Comparison of ENCODE assay signal across 22 cellular contexts in the genomic region with DNA sequence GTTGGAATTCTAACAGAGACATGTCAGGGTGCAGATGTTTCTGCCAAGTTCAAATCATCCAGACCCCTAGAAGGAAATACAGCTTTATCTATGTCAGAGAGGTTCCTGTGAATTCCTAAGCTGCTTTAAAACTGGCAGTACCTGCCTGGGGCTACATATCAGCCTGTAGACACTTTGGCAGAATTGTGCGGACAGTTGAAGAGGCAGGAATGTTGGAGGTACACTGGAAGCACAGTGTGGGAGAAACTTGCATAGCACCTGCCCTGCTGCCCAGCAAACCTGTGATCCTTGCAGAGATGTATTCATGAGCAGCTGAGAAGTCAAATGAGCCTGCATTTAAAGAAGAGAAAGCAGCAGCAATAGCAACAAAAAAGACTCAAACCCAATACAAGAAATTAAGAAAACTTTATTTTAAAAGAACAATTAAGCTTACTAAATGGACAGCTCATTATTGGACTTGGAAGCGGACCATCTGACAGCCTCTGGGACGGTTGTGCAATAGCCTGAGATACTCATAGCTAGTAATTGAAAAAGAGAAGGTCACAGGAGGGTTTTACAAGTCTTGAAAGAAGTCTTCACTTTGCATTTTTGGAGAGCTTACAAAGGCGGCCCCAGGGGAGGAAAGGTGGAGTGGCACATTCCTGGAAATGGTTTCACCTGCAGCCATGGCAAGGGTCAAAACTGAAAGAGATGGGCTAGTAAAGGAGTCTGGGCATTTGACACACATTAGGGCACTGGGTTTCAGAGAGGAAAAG.
A peak's percentile ranks its signal among the peaks of the same experiment; 100 is the strongest.
DNase-seq lines count a peak whose midpoint lies in the region; ATAC-seq and TF ChIP-seq lines count a peak whose summit lies in the region.
"Had no signal": no experiment of that assay in that cellular context is flagged by ENCODE, and none has a peak within 500 bp of the region (broad histone marks: within the 10 kb centered on the region; RNA-seq: fewer than 3 reads in every experiment).

No MANE protein-coding gene starts in this region.

- H3K4me1 Mint-ChIP-seq in H9, result peaks cover 24 to 28% of the 10 kb centered on the region in 2 experiments
- H3K4me1 Mint-ChIP-seq: activated CD4-positive, alpha-beta memory T cell treated with anti-CD3 and anti-CD28 coated beads, Interleukin-2, amount 10 ng/mL, durations not matched to agents 7 days and 5 days; naive thymus-derived CD4-positive, alpha-beta T cell had no signal

- no peak overlapping the region for H3K4me2 ChIP-seq in H9 (ENCODE audit: insufficient read depth, insufficient read length, low read length)

- H3K9me3 Mint-ChIP-seq in H9, result no peaks in the 10 kb centered on the region; a peak in 1 of 5 replicates
- H3K9me3 Mint-ChIP-seq in activated naive CD4-positive, alpha-beta T cell treated with anti-CD3 and anti-CD28 coated beads, Interleukin-2, amount 50 U/mL, for 72 hours, result peaks cover 7 to 17% of the 10 kb centered on the region in 2 donors
- H3K9me3 Mint-ChIP-seq: activated T-cell treated with anti-CD3 and anti-CD28 coated beads, Interleukin-2, amount 50 U/mL, for 4 hours had no signal

- H3K4ac ChIP-seq in H9 (ENCODE audit: low read depth, low read length), result no peak overlapping the region

- no peaks in the 10 kb centered on the region for H3K36me3 ChIP-seq in RWPE2 (ENCODE audit: low read depth)
- H3K36me3 ChIP-seq: spleen, thyroid gland had no signal

- no peak overlapping the region for H3K9ac ChIP-seq in H9 (ENCODE audit: extremely low read depth, insufficient read length, low read length)

- DNase-seq in H9 (no peak), RWPE2 (ENCODE audit: low spot score) (no peak), fibroblast of villous mesenchyme (ENCODE audit: low read depth) (peak; percentile 47), sciatic nerve (ENCODE audit: low spot score) (peak; percentile 63), LoVo (ENCODE audit: low spot score) (no peak)
- DNase-seq in activated naive CD4-positive, alpha-beta T cell treated with anti-CD3 and anti-CD28 coated beads, Interleukin-2, amount 50 U/mL, for 72 hours (ENCODE audit: low spot score in 2 of 2), result no peak
- DNase-seq: activated CD4-positive, alpha-beta memory T cell treated with anti-CD3 and anti-CD28 coated beads, Interleukin-2, amount 10 ng/mL, durations not matched to agents 7 days and 5 days; activated T-cell treated with anti-CD3 and anti-CD28 coated beads, Interleukin-2, amount 50 U/mL, for 4 hours; C1 segment of cervical spinal cord; DMS153; effector memory CD4-positive, alpha-beta T cell; foreskin melanocyte; Karpas-422; naive thymus-derived CD4-positive, alpha-beta T cell; NCI-H1436; NK-92 treated with Interleukin-12 subunit alpha and Interleukin-12 subunit beta, amount 100 ng/mL, for 24 hours; posterior cingulate gyrus; spleen; thyroid gland had no signal

- intact Hi-C loops in sciatic nerve (cut with DNase I), result no loop called here

- H3K9me3 ChIP-seq in H9 (ENCODE audit: control insufficient read depth, low read depth, low read length), result no peaks in the 10 kb centered on the region
- no peaks in the 10 kb centered on the region for H3K9me3 ChIP-seq in RWPE2 (ENCODE audit: severe bottlenecking)
- H3K9me3 ChIP-seq: thyroid gland had no signal

- no peak overlapping the region for H2AK5ac ChIP-seq in H9 (ENCODE audit: insufficient read length, low read length)

- ATAC-seq in RWPE2 (ENCODE audit: low read depth), result peak; percentile 44; the same call in 2 of the 3 replicates
- peak; percentile 89 for ATAC-seq in sciatic nerve
- no peak for ATAC-seq in GM18909 (IDR thresholded peaks at IDR 0.05; ENCODE audit: poor library complexity, unreplicated experiment)
- ATAC-seq in activated naive CD4-positive, alpha-beta T cell treated with anti-CD3 and anti-CD28 coated beads, Interleukin-2, amount 50 U/mL, for 72 hours, result no peak
- ATAC-seq: activated T-cell treated with anti-CD3 and anti-CD28 coated beads, Interleukin-2, amount 50 U/mL, for 4 hours; naive thymus-derived CD4-positive, alpha-beta T cell had no signal

- H3K23ac ChIP-seq in H9 (ENCODE audit: insufficient read length, low read depth, low read length), result no peak overlapping the region

- H3K4me1 ChIP-seq in H9 (ENCODE audit: insufficient read depth, low read length) (peaks cover 3% of the 10 kb centered on the region; the same call in 1 of the 2 replicates), RWPE2 (ENCODE audit: insufficient read depth, poor library complexity, severe bottlenecking) (peaks cover 26% of the 10 kb centered on the region)
- H3K4me1 ChIP-seq: spleen, thyroid gland had no signal

- no peaks in the 10 kb centered on the region for H3K36me3 Mint-ChIP-seq in H9 (ENCODE audit: insufficient read depth in 1 of 3, low read depth in 3 of 3)
- H3K36me3 Mint-ChIP-seq in activated naive CD4-positive, alpha-beta T cell treated with anti-CD3 and anti-CD28 coated beads, Interleukin-2, amount 50 U/mL, for 72 hours, result no peaks in the 10 kb centered on the region
- H3K36me3 Mint-ChIP-seq: activated naive CD8-positive, alpha-beta T cell; naive thymus-derived CD4-positive, alpha-beta T cell had no signal

- no peak overlapping the region for H4K91ac ChIP-seq in H9 (ENCODE audit: insufficient read length, low read depth, low read length)

- no peak overlapping the region for H2BK20ac ChIP-seq in H9 (ENCODE audit: low read depth, low read length, poor library complexity, severe bottlenecking)

- H3K56ac ChIP-seq in H9 (ENCODE audit: insufficient read length, low read depth, low read length), result no peak overlapping the region

- peak overlapping the region in 1 of 2 experiments; percentile 9; a peak in 1 of 5 replicates for H3K4me3 Mint-ChIP-seq in H9
- H3K4me3 Mint-ChIP-seq: activated CD4-positive, alpha-beta memory T cell treated with anti-CD3 and anti-CD28 coated beads, Interleukin-2, amount 10 ng/mL, durations not matched to agents 7 days and 5 days; activated naive CD8-positive, alpha-beta T cell; activated T-cell treated with anti-CD3 and anti-CD28 coated beads, Interleukin-2, amount 50 U/mL, for 4 hours; naive thymus-derived CD4-positive, alpha-beta T cell had no signal

- no peak for TF ChIP-seq CTCF in H9 (conservative IDR thresholded peaks at IDR 0.05)
- TF ChIP-seq CTCF in RWPE2 (IDR thresholded peaks at IDR 0.05; ENCODE audit: poor library complexity, severe bottlenecking), result no peak
- no peak for TF ChIP-seq CTCF in fibroblast of villous mesenchyme (IDR thresholded peaks at IDR 0.05; ENCODE audit: insufficient read depth, low read depth, low read length)

- no peak overlapping the region for H3K27ac ChIP-seq in H9 (ENCODE audit: insufficient read length, low read depth, low read length)
- peak overlapping the region; percentile 19 for H3K27ac ChIP-seq in RWPE2 (ENCODE audit: poor library complexity, severe bottlenecking)
- H3K27ac ChIP-seq: spleen, thyroid gland, VCaP had no signal

- H3K4me3 ChIP-seq in RWPE2 (ENCODE audit: severe bottlenecking) (no peak overlapping the region), fibroblast of villous mesenchyme (ENCODE audit: low read depth, low read length) (no peak overlapping the region)
- H3K4me3 ChIP-seq: spleen, thyroid gland had no signal

- H2BK12ac ChIP-seq in H9 (ENCODE audit: insufficient read length, low read depth, low read length), result no peak overlapping the region

- no peak overlapping the region for H3T11ph ChIP-seq in H9 (ENCODE audit: low read length)

- no peak overlapping the region for H2BK5ac ChIP-seq in H9 (ENCODE audit: insufficient read length, low read length)

- no peak overlapping the region for H4K8ac ChIP-seq in H9 (replicated peaks; ENCODE audit: insufficient read length, low read depth, low read length)

- no peaks in the 10 kb centered on the region for H3K27me3 ChIP-seq in H9 (ENCODE audit: insufficient read depth, low read length)
- H3K27me3 ChIP-seq in RWPE2 (ENCODE audit: insufficient read depth, poor library complexity, severe bottlenecking), result no peaks in the 10 kb centered on the region
- H3K27me3 ChIP-seq: spleen, thyroid gland had no signal

- no peak overlapping the region for H2BK15ac ChIP-seq in H9 (ENCODE audit: low read depth, low read length)

- no peaks in the 10 kb centered on the region for H3K23me2 ChIP-seq in H9 (ENCODE audit: insufficient read length, low read depth, low read length, poor library complexity, severe bottlenecking)

- no peak overlapping the region for H3K18ac ChIP-seq in H9 (ENCODE audit: insufficient read length, low read depth, low read length)

- peak overlapping the region in 2 of 3 experiments; percentile 88 to 97; a peak in 5 of 7 replicates for H3K27ac Mint-ChIP-seq in H9
- H3K27ac Mint-ChIP-seq in activated naive CD4-positive, alpha-beta T cell treated with anti-CD3 and anti-CD28 coated beads, Interleukin-2, amount 50 U/mL, for 72 hours, result no peak overlapping the region
- H3K27ac Mint-ChIP-seq: activated CD4-positive, alpha-beta memory T cell treated with anti-CD3 and anti-CD28 coated beads, Interleukin-2, amount 10 ng/mL, durations not matched to agents 7 days and 5 days; activated naive CD8-positive, alpha-beta T cell; naive thymus-derived CD4-positive, alpha-beta T cell had no signal

- H2AFZ ChIP-seq in H9 (ENCODE audit: low read length), result no peak overlapping the region

- H2BK120ac ChIP-seq in H9 (ENCODE audit: low read depth, low read length, poor library complexity, severe bottlenecking), result no peak overlapping the region

- H3K27me3 Mint-ChIP-seq in H9 (ENCODE audit: low read depth), result no peaks in the 10 kb centered on the region
- H3K27me3 Mint-ChIP-seq: activated CD4-positive, alpha-beta memory T cell treated with anti-CD3 and anti-CD28 coated beads, Interleukin-2, amount 10 ng/mL, durations not matched to agents 7 days and 5 days; activated naive CD8-positive, alpha-beta T cell; naive thymus-derived CD4-positive, alpha-beta T cell had no signal

- H3K79me2 ChIP-seq in H9 (ENCODE audit: insufficient read depth, low read length), result no peaks in the 10 kb centered on the region

- WGBS in H9 (ENCODE audit: extremely low coverage, insufficient read length, low lambda C conversion rate), result no CpG with 5 or more reads among the region's 4 CpGs

- H3K14ac ChIP-seq in H9 (ENCODE audit: insufficient read depth, low read length), result no peak overlapping the region

- no peaks in the 10 kb centered on the region for H3K79me1 ChIP-seq in H9 (ENCODE audit: insufficient read depth, low read depth, low read length, poor library complexity, severe bottlenecking)

- H4K20me1 ChIP-seq in H9 (ENCODE audit: control insufficient read depth, insufficient read depth, insufficient read length), result no peaks in the 10 kb centered on the region

- H4K5ac ChIP-seq in H9 (ENCODE audit: insufficient read length, low read depth, low read length), result no peak overlapping the region

Comparison
In these comparisons a context has a peak if more than half of its experiments do, and no peak if none do; other contexts are left out.
1. DNase-seq: peak in fibroblast of villous mesenchyme (single experiment) and sciatic nerve (single experiment); none in H9 (single experiment), RWPE2 (single experiment), LoVo (single experiment) and activated naive CD4-positive, alpha-beta T cell treated with anti-CD3 and anti-CD28 coated beads, Interleukin-2, amount 50 U/mL, for 72 hours (0 of 2).
2. H3K27ac Mint-ChIP-seq: peak in H9 (2 of 3); none in activated naive CD4-positive, alpha-beta T cell treated with anti-CD3 and anti-CD28 coated beads, Interleukin-2, amount 50 U/mL, for 72 hours (0 of 2).
3. ATAC-seq: peak in RWPE2 (single experiment) and sciatic nerve (single experiment); none in GM18909 (single experiment) and activated naive CD4-positive, alpha-beta T cell treated with anti-CD3 and anti-CD28 coated beads, Interleukin-2, amount 50 U/mL, for 72 hours (0 of 2).